33 cellular contexts compared by ENCODE assay signal in genomic region chr7:148695953-148696352, GRCh38. TPM values are rescaled to one million over a fixed set of nuclear protein-coding genes. Genes with fewer than 3 reads are reported as not detected.
DNase-seq lines count a peak whose midpoint lies in the region; ATAC-seq lines count a peak whose summit lies in the region.
"Had no signal": no experiment of that assay in that cellular context is flagged by ENCODE, and none has a peak within 500 bp of the region (broad histone marks: within the 10 kb centered on the region; RNA-seq: fewer than 3 reads in every experiment).

No MANE protein-coding gene starts in this region.

- no peak overlapping the region for H3K27ac ChIP-seq in CD4-positive, CD25-positive, alpha-beta regulatory T cell (ENCODE audit: insufficient read depth, low read length, poor library complexity, severe bottlenecking)
- H3K27ac ChIP-seq: A549, left lung, ovary, PC-9, upper lobe of left lung had no signal

- H3K4me1 ChIP-seq in CD4-positive, CD25-positive, alpha-beta regulatory T cell (ENCODE audit: control insufficient read depth, insufficient read depth, low read length, poor library complexity, severe bottlenecking) = peaks cover 23% of the 10 kb centered on the region

- H3K9me3 Mint-ChIP-seq in activated CD4-positive, alpha-beta T cell treated with anti-CD3 and anti-CD28 coated beads, Interleukin-2, amount 10 ng/mL, durations not matched to agents 24 days and 14 days = peaks cover 8% of the 10 kb centered on the region
- H3K9me3 Mint-ChIP-seq in CD4-positive, CD25-positive, alpha-beta regulatory T cell = peaks cover 0 to 2% (median 0%) of the 10 kb centered on the region in 7 donors
- H3K9me3 Mint-ChIP-seq in activated T-helper 17 cell treated with anti-CD3 and anti-CD28 coated beads, Interleukin-2, amount 50 U/mL, for 72 hours = no peaks in the 10 kb centered on the region
- H3K9me3 Mint-ChIP-seq: CD8-positive, alpha-beta memory T cell; dendritic cell treated with granulocyte-macrophage colony-stimulating factor and Interleukin-4, amounts not matched to agents 40 ng/mL and 50 ng/mL, for 4 days; endodermal cell; H9; immature natural killer cell had no signal

- H3K27me3 ChIP-seq in CD4-positive, CD25-positive, alpha-beta regulatory T cell (ENCODE audit: control insufficient read depth, insufficient read depth, low read length) = no peaks in the 10 kb centered on the region
- H3K27me3 ChIP-seq: gastroesophageal sphincter, left lung, ovary, upper lobe of left lung had no signal

- ATAC-seq in CD4-positive, CD25-positive, alpha-beta regulatory T cell (ENCODE audit: low read depth in 2 of 2) = no peak
- peak; percentile 16 for ATAC-seq in activated T-helper 17 cell treated with anti-CD3 and anti-CD28 coated beads, Interleukin-2, amount 50 U/mL, for 72 hours (replicated peaks)
- no peak for ATAC-seq in GM18868 (IDR thresholded peaks at IDR 0.05; ENCODE audit: unreplicated experiment)
- ATAC-seq: A549, gastroesophageal sphincter, left lung had no signal

- H3K4me3 ChIP-seq in CD4-positive, CD25-positive, alpha-beta regulatory T cell (ENCODE audit: low read depth, low read length) = no peak overlapping the region
- H3K4me3 ChIP-seq: A549, gastroesophageal sphincter, left lung, ovary, PC-9, upper lobe of left lung had no signal

- no peak for DNase-seq in activated CD4-positive, alpha-beta T cell treated with anti-CD3 and anti-CD28 coated beads, Interleukin-2, amount 10 ng/mL, durations not matched to agents 24 days and 14 days
- DNase-seq in activated CD4-positive, alpha-beta T cell treated with anti-CD3 and anti-CD28 coated beads for 48 hours = no peak
- no peak for DNase-seq in CD4-positive, CD25-positive, alpha-beta regulatory T cell
- DNase-seq in kidney tubule cell (ENCODE audit: low spot score) (peak; percentile 25), GOT3 (lab: John Stamatoyannopoulos, UW) (no peak), MV-4-11 (lab: John Stamatoyannopoulos, UW) (no peak)
- DNase-seq: activated CD8-positive, alpha-beta memory T cell treated with anti-CD3 and anti-CD28 coated beads, Interleukin-2, amount 50 U/mL, for 48 hours; activated naive CD4-positive, alpha-beta T cell treated with Interleukin-2 at 50 U/mL for 16 hours; CD8-positive, alpha-beta memory T cell; central memory CD4-positive, alpha-beta T cell; DMS 273 treated with DMSO at 0.1 percent for 48 hours; endodermal cell; H9; hypothalamus; immature natural killer cell; IMR-90; left lung; NCI-H1105; NCI-H2029; NCI-H524 treated with DMSO at 0.1 percent for 48 hours; ovary; PC-9; SHP77 treated with DMSO at 0.1 percent for 48 hours; small intestine; substantia nigra; SW 1271; T-helper 9 cell; upper lobe of left lung had no signal

- H3K4me3 Mint-ChIP-seq in activated CD4-positive, alpha-beta T cell treated with anti-CD3 and anti-CD28 coated beads, Interleukin-2, amount 10 ng/mL, durations not matched to agents 24 days and 14 days = peak overlapping the region; percentile 28
- H3K4me3 Mint-ChIP-seq in CD4-positive, CD25-positive, alpha-beta regulatory T cell = peak overlapping the region in 3 of 4 donors; percentile 9 to 88 (median 44)
- peak overlapping the region; percentile 84 for H3K4me3 Mint-ChIP-seq in activated T-helper 17 cell treated with anti-CD3 and anti-CD28 coated beads, Interleukin-2, amount 50 U/mL, for 72 hours
- H3K4me3 Mint-ChIP-seq: dendritic cell treated with granulocyte-macrophage colony-stimulating factor and Interleukin-4, amounts not matched to agents 40 ng/mL and 50 ng/mL, for 4 days; endodermal cell had no signal

- peaks cover 16% of the 10 kb centered on the region for H3K36me3 Mint-ChIP-seq in activated CD4-positive, alpha-beta T cell treated with anti-CD3 and anti-CD28 coated beads, Interleukin-2, amount 10 ng/mL, durations not matched to agents 24 days and 14 days (ENCODE audit: low read depth)
- no peaks in the 10 kb centered on the region for H3K36me3 Mint-ChIP-seq in CD4-positive, CD25-positive, alpha-beta regulatory T cell
- peaks cover 21% of the 10 kb centered on the region for H3K36me3 Mint-ChIP-seq in activated T-helper 17 cell treated with anti-CD3 and anti-CD28 coated beads, Interleukin-2, amount 50 U/mL, for 72 hours (ENCODE audit: low read depth)
- H3K36me3 Mint-ChIP-seq: immature natural killer cell had no signal

- H3K36me3 ChIP-seq in CD4-positive, CD25-positive, alpha-beta regulatory T cell (ENCODE audit: control insufficient read depth, insufficient read depth, low read length) = no peaks in the 10 kb centered on the region
- H3K36me3 ChIP-seq: gastroesophageal sphincter, left lung, ovary, upper lobe of left lung had no signal

- H3K9me3 ChIP-seq in CD4-positive, CD25-positive, alpha-beta regulatory T cell (ENCODE audit: control insufficient read depth in 2 of 2, low read length in 2 of 2) = no peaks in the 10 kb centered on the region
- H3K9me3 ChIP-seq: A549, gastroesophageal sphincter, left lung, ovary, upper lobe of left lung had no signal

- intact Hi-C loops in activated CD4-positive, alpha-beta T cell treated with anti-CD3 and anti-CD28 coated beads, Interleukin-2, amount 10 ng/mL, durations not matched to agents 24 days and 14 days (cut with micrococcal nuclease) = loop anchor here (2.0 to 5.0 kb wide), 4 partner anchors 67 to 291 kb away; no protein-coding TSS in a partner anchor

- H3K27me3 Mint-ChIP-seq in activated CD4-positive, alpha-beta T cell treated with anti-CD3 and anti-CD28 coated beads, Interleukin-2, amount 10 ng/mL, durations not matched to agents 24 days and 14 days = no peaks in the 10 kb centered on the region
- H3K27me3 Mint-ChIP-seq in CD4-positive, CD25-positive, alpha-beta regulatory T cell = peaks cover 5% of the 10 kb centered on the region
- H3K27me3 Mint-ChIP-seq in activated T-helper 17 cell treated with anti-CD3 and anti-CD28 coated beads, Interleukin-2, amount 50 U/mL, for 72 hours = no peaks in the 10 kb centered on the region
- H3K27me3 Mint-ChIP-seq: CD8-positive, alpha-beta memory T cell; dendritic cell treated with granulocyte-macrophage colony-stimulating factor and Interleukin-4, amounts not matched to agents 40 ng/mL and 50 ng/mL, for 4 days had no signal

- peaks cover 36% of the 10 kb centered on the region for H3K4me1 Mint-ChIP-seq in activated CD4-positive, alpha-beta T cell treated with anti-CD3 and anti-CD28 coated beads, Interleukin-2, amount 10 ng/mL, durations not matched to agents 24 days and 14 days
- H3K4me1 Mint-ChIP-seq in CD4-positive, CD25-positive, alpha-beta regulatory T cell = peaks cover 25 to 36% (median 27%) of the 10 kb centered on the region in 4 donors
- peaks cover 33% of the 10 kb centered on the region for H3K4me1 Mint-ChIP-seq in activated T-helper 17 cell treated with anti-CD3 and anti-CD28 coated beads, Interleukin-2, amount 50 U/mL, for 72 hours

- peak overlapping the region; percentile 81 for H3K27ac Mint-ChIP-seq in activated CD4-positive, alpha-beta T cell treated with anti-CD3 and anti-CD28 coated beads, Interleukin-2, amount 10 ng/mL, durations not matched to agents 24 days and 14 days
- peak overlapping the region in 1 of 3 donors; percentile 78 for H3K27ac Mint-ChIP-seq in CD4-positive, CD25-positive, alpha-beta regulatory T cell
- H3K27ac Mint-ChIP-seq in activated T-helper 17 cell treated with anti-CD3 and anti-CD28 coated beads, Interleukin-2, amount 50 U/mL, for 72 hours = peak overlapping the region; percentile 98
- H3K27ac Mint-ChIP-seq: dendritic cell treated with granulocyte-macrophage colony-stimulating factor and Interleukin-4, amounts not matched to agents 40 ng/mL and 50 ng/mL, for 4 days; endodermal cell; H9 had no signal

RNA-seq across cellular contexts. Expression of gene CUL1, which starts 2.8 kb away (rescaled TPM):
- total RNA-seq in activated CD4-positive, alpha-beta T cell treated with anti-CD3 and anti-CD28 coated beads, Interleukin-2, amount 10 ng/mL, durations not matched to agents 24 days and 14 days = 82.2 and 82.4 TPM in 2 replicates
- total RNA-seq in CD4-positive, CD25-positive, alpha-beta regulatory T cell = 41.4 TPM
- polyA plus RNA-seq in CD4-positive, CD25-positive, alpha-beta regulatory T cell = 10 to 100 TPM; 44.5 to 56.9 (median 48.0) TPM
- total RNA-seq in activated T-helper 17 cell treated with anti-CD3 and anti-CD28 coated beads, Interleukin-2, amount 50 U/mL, for 72 hours = 10 to 100 TPM; 61.4 to 61.7 TPM

Comparison
In these comparisons a context has a peak if more than half of its experiments do, and no peak if none do; other contexts are left out.
1. H3K4me3 Mint-ChIP-seq: peak in every context shown above with its lines; median percentile 84 in activated T-helper 17 cell treated with anti-CD3 and anti-CD28 coated beads, Interleukin-2, amount 50 U/mL, for 72 hours; 44 in CD4-positive, CD25-positive, alpha-beta regulatory T cell; 28 in activated CD4-positive, alpha-beta T cell treated with anti-CD3 and anti-CD28 coated beads, Interleukin-2, amount 10 ng/mL, durations not matched to agents 24 days and 14 days.